In the genomic region with DNA sequence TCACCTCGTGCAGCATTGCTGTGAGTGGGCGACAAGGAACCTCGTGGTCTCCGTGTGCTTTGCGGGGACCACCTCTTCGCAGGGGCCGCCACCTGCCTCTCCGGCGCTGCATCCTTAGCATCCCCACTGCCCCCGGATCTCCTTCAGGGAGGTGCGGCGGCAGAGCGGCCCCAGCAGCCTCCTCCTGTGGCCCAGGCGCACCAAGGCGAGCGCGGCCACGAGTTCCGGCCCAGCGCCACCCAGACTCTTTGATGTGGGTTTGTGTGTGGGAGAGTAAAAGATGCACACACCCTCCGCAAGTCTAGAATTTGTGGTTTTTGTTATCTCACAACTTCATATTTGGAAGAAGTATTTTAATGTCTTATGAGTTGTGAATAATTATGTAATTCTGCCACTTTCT, we compare ENCODE assay signal across 9 cellular contexts.
DNase-seq lines count a peak whose midpoint lies in the region; ATAC-seq and TF ChIP-seq lines count a peak whose summit lies in the region.
"Had no signal": no experiment of that assay in that cellular context is flagged by ENCODE, and none has a peak within 500 bp of the region (broad histone marks: within the 10 kb centered on the region; RNA-seq: fewer than 3 reads in every experiment).

No MANE protein-coding gene starts in this region.

- POLR2A ChIA-PET in CD4-positive, alpha-beta T cell (lab: Charles Lee) = no interaction called here
- POLR2A ChIA-PET in activated CD4-positive, alpha-beta T cell treated with anti-CD3 and anti-CD28 coated beads for 36 hours (lab: Charles Lee) = no interaction called here

- no peak overlapping the region for H3K27ac Mint-ChIP-seq in CD4-positive, alpha-beta T cell
- H3K27ac Mint-ChIP-seq in activated CD4-positive, alpha-beta T cell treated with anti-CD3 and anti-CD28 coated beads for 36 hours = no peak overlapping the region
- no peak overlapping the region for H3K27ac Mint-ChIP-seq in activated naive CD4-positive, alpha-beta T cell treated with anti-CD3 and anti-CD28 coated beads, Interleukin-2, amount 10 ng/mL, durations not matched to agents 7 days and 5 days

- peaks cover 75% of the 10 kb centered on the region for H3K27me3 Mint-ChIP-seq in CD4-positive, alpha-beta T cell
- peaks cover 56% of the 10 kb centered on the region for H3K27me3 Mint-ChIP-seq in activated CD4-positive, alpha-beta T cell treated with anti-CD3 and anti-CD28 coated beads for 36 hours
- H3K27me3 Mint-ChIP-seq in activated naive CD4-positive, alpha-beta T cell treated with anti-CD3 and anti-CD28 coated beads, Interleukin-2, amount 10 ng/mL, durations not matched to agents 7 days and 5 days = peaks cover 86% of the 10 kb centered on the region

- H3K27ac ChIP-seq in CD4-positive, alpha-beta T cell (ENCODE audit: low read depth, low read length) = no peak overlapping the region
- H3K27ac ChIP-seq: vagina had no signal

- CTCF ChIA-PET in CD4-positive, alpha-beta T cell (lab: Charles Lee) = no interaction called here
- CTCF ChIA-PET in activated CD4-positive, alpha-beta T cell treated with anti-CD3 and anti-CD28 coated beads for 36 hours (lab: Charles Lee) = no interaction called here
- CTCF ChIA-PET in activated naive CD4-positive, alpha-beta T cell treated with anti-CD3 and anti-CD28 coated beads, Interleukin-2, amount 10 ng/mL, durations not matched to agents 7 days and 5 days (lab: Charles Lee) = interaction anchor here (0.7 kb wide), 1 partner anchor 19 kb away, joined by 3 read pairs; no protein-coding TSS in a partner anchor

- H3K9me3 Mint-ChIP-seq in CD4-positive, alpha-beta T cell = no peaks in the 10 kb centered on the region
- no peaks in the 10 kb centered on the region for H3K9me3 Mint-ChIP-seq in activated CD4-positive, alpha-beta T cell treated with anti-CD3 and anti-CD28 coated beads for 36 hours (ENCODE audit: low read depth)
- peaks cover 9% of the 10 kb centered on the region for H3K9me3 Mint-ChIP-seq in activated naive CD4-positive, alpha-beta T cell treated with anti-CD3 and anti-CD28 coated beads, Interleukin-2, amount 10 ng/mL, durations not matched to agents 7 days and 5 days

- H3K36me3 Mint-ChIP-seq in CD4-positive, alpha-beta T cell (ENCODE audit: low read depth) = no peaks in the 10 kb centered on the region
- H3K36me3 Mint-ChIP-seq in activated CD4-positive, alpha-beta T cell treated with anti-CD3 and anti-CD28 coated beads for 36 hours (ENCODE audit: low read depth) = no peaks in the 10 kb centered on the region
- H3K36me3 Mint-ChIP-seq in activated naive CD4-positive, alpha-beta T cell treated with anti-CD3 and anti-CD28 coated beads, Interleukin-2, amount 10 ng/mL, durations not matched to agents 7 days and 5 days = peaks cover 4% of the 10 kb centered on the region

- H3K27me3 ChIP-seq in CD4-positive, alpha-beta T cell (ENCODE audit: control insufficient read depth, insufficient read depth, low read length) = peaks cover 36% of the 10 kb centered on the region
- H3K27me3 ChIP-seq: vagina had no signal

- H3K4me1 Mint-ChIP-seq in CD4-positive, alpha-beta T cell (ENCODE audit: low read depth) = peaks cover 53% of the 10 kb centered on the region
- H3K4me1 Mint-ChIP-seq in activated CD4-positive, alpha-beta T cell treated with anti-CD3 and anti-CD28 coated beads for 36 hours = peaks cover 25% of the 10 kb centered on the region
- H3K4me1 Mint-ChIP-seq in activated naive CD4-positive, alpha-beta T cell treated with anti-CD3 and anti-CD28 coated beads, Interleukin-2, amount 10 ng/mL, durations not matched to agents 7 days and 5 days = peaks cover 18% of the 10 kb centered on the region

- peak; percentile 40 to 63 (median 48) for DNase-seq in CD4-positive, alpha-beta T cell
- DNase-seq in activated CD4-positive, alpha-beta T cell treated with anti-CD3 and anti-CD28 coated beads for 36 hours = peak; percentile 76
- DNase-seq in activated naive CD4-positive, alpha-beta T cell treated with anti-CD3 and anti-CD28 coated beads, Interleukin-2, amount 10 ng/mL, durations not matched to agents 7 days and 5 days = peak; percentile 78
- DNase-seq in stimulated activated CD4-positive, alpha-beta T cell treated with anti-CD3 and anti-CD28 coated beads, Interleukin-1b, Interleukin-23, amount 100 ng/mL, for 4 hours (ENCODE audit: low read depth in 2 of 2) = peak; percentile 31 to 32
- no peak for DNase-seq in T1000 (lab: John Stamatoyannopoulos, UW)
- DNase-seq in NCI-H1436 treated with DMSO at 0.1 percent for 48 hours (lab: John Stamatoyannopoulos, UW) = no peak
- no peak for DNase-seq in GM03348 (ENCODE audit: low spot score)

- ATAC-seq in CD4-positive, alpha-beta T cell (ENCODE audit: poor library complexity) = peak; percentile 81
- peak; percentile 83 for ATAC-seq in activated CD4-positive, alpha-beta T cell treated with anti-CD3 and anti-CD28 coated beads for 36 hours
- ATAC-seq in SK-N-SH treated with all-trans-retinoic acid at 6 μM for 48 hours = no peak

- intact Hi-C loops in CD4-positive, alpha-beta T cell (cut with DNase I, micrococcal nuclease) = no loop called here
- intact Hi-C loops in activated CD4-positive, alpha-beta T cell treated with anti-CD3 and anti-CD28 coated beads for 36 hours (cut with DNase I, micrococcal nuclease) = no loop called here

- peak overlapping the region; percentile 72 for H3K4me3 Mint-ChIP-seq in CD4-positive, alpha-beta T cell
- no peak overlapping the region for H3K4me3 Mint-ChIP-seq in activated CD4-positive, alpha-beta T cell treated with anti-CD3 and anti-CD28 coated beads for 36 hours
- peak overlapping the region; percentile 34 for H3K4me3 Mint-ChIP-seq in activated naive CD4-positive, alpha-beta T cell treated with anti-CD3 and anti-CD28 coated beads, Interleukin-2, amount 10 ng/mL, durations not matched to agents 7 days and 5 days

- no peaks in the 10 kb centered on the region for H3K9me3 ChIP-seq in CD4-positive, alpha-beta T cell (ENCODE audit: control insufficient read depth, low read length)
- H3K9me3 ChIP-seq: vagina had no signal

- TF ChIP-seq CTCF in CD4-positive, alpha-beta T cell (IDR thresholded peaks at IDR 0.05) = no peak

TF ChIP-seq in SK-N-SH treated with all-trans-retinoic acid at 6 μM for 48 hours, 23 proteins besides CTCF, POLR2A, EP300 and RAD21 (continues in another document):
- TF ChIP-seq, protein P1, sequence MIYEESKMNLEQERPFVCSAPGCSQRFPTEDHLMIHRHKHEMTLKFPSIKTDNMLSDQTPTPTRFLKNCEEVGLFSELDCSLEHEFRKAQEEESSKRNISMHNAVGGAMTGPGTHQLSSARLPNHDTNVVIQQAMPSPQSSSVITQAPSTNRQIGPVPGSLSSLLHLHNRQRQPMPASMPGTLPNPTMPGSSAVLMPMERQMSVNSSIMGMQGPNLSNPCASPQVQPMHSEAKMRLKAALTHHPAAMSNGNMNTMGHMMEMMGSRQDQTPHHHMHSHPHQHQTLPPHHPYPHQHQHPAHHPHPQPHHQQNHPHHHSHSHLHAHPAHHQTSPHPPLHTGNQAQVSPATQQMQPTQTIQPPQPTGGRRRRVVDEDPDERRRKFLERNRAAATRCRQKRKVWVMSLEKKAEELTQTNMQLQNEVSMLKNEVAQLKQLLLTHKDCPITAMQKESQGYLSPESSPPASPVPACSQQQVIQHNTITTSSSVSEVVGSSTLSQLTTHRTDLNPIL (CRISPR knock-in tag; IDR thresholded peaks at IDR 0.05; ENCODE audit: low read depth) = no peak
- TF ChIP-seq ZNF70 (CRISPR knock-in tag; IDR thresholded peaks at IDR 0.05) = no peak
- TF ChIP-seq ZC3H10 (CRISPR knock-in tag; IDR thresholded peaks at IDR 0.05) = no peak
- no peak for TF ChIP-seq ZFP30 (CRISPR knock-in tag; IDR thresholded peaks at IDR 0.05)
- no peak for TF ChIP-seq ISL1 (CRISPR knock-in tag; IDR thresholded peaks at IDR 0.05)
- TF ChIP-seq ESRRG (CRISPR knock-in tag; IDR thresholded peaks at IDR 0.05) = no peak
- TF ChIP-seq PATZ1 (CRISPR knock-in tag; IDR thresholded peaks at IDR 0.05; ENCODE audit: borderline replicate concordance) = no peak
- TF ChIP-seq PPARA (CRISPR knock-in tag; IDR thresholded peaks at IDR 0.05; ENCODE audit: borderline replicate concordance) = no peak
- TF ChIP-seq, protein P2, sequence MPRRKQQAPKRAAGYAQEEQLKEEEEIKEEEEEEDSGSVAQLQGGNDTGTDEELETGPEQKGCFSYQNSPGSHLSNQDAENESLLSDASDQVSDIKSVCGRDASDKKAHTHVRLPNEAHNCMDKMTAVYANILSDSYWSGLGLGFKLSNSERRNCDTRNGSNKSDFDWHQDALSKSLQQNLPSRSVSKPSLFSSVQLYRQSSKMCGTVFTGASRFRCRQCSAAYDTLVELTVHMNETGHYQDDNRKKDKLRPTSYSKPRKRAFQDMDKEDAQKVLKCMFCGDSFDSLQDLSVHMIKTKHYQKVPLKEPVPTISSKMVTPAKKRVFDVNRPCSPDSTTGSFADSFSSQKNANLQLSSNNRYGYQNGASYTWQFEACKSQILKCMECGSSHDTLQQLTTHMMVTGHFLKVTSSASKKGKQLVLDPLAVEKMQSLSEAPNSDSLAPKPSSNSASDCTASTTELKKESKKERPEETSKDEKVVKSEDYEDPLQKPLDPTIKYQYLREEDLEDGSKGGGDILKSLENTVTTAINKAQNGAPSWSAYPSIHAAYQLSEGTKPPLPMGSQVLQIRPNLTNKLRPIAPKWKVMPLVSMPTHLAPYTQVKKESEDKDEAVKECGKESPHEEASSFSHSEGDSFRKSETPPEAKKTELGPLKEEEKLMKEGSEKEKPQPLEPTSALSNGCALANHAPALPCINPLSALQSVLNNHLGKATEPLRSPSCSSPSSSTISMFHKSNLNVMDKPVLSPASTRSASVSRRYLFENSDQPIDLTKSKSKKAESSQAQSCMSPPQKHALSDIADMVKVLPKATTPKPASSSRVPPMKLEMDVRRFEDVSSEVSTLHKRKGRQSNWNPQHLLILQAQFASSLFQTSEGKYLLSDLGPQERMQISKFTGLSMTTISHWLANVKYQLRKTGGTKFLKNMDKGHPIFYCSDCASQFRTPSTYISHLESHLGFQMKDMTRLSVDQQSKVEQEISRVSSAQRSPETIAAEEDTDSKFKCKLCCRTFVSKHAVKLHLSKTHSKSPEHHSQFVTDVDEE (CRISPR knock-in tag; IDR thresholded peaks at IDR 0.05) = no peak
- TF ChIP-seq ZNF565 (CRISPR knock-in tag; conservative IDR thresholded peaks at IDR 0.05; ENCODE audit: low read depth) = no peak

Comparison
In these comparisons a context has a peak if more than half of its experiments do, and no peak if none do; other contexts are left out.
1. DNase-seq: peak in CD4-positive, alpha-beta T cell (10 of 10), activated CD4-positive, alpha-beta T cell treated with anti-CD3 and anti-CD28 coated beads for 36 hours (single experiment), activated naive CD4-positive, alpha-beta T cell treated with anti-CD3 and anti-CD28 coated beads, Interleukin-2, amount 10 ng/mL, durations not matched to agents 7 days and 5 days (single experiment) and stimulated activated CD4-positive, alpha-beta T cell treated with anti-CD3 and anti-CD28 coated beads, Interleukin-1b, Interleukin-23, amount 100 ng/mL, for 4 hours (2 of 2); none in T1000 (single experiment), NCI-H1436 treated with DMSO at 0.1 percent for 48 hours (single experiment) and GM03348 (single experiment).